In the genomic region with DNA sequence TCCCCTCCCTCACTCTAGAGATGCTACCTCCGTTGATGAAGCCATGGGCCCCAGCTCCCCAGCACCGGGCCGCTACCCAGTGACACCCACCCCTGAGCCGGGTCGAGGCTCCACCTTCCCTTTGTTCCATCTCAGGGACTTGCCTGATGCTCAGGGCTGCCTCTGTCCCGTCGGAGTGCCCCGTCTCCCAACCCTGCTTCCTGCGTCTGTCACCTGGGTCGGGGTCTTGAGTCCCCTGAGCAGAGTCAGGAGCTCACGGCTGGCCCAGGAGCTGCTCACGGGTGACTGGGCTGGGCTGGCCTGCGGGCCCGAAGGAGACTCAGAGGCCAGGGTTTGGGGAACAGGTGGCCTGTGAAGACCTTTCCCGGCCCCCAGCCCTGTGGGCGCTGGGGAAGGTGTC, we compare ENCODE assay signal across 1 cellular context.
TF ChIP-seq lines count a peak whose summit lies in the region.

No MANE protein-coding gene starts in this region.

TF ChIP-seq in H1, 55 proteins besides CTCF, POLR2A, EP300 and RAD21:
- TF ChIP-seq SP2 (IDR thresholded peaks at IDR 0.05; ENCODE audit: low read length) (no peak), PHF8 (conservative IDR thresholded peaks at IDR 0.05; ENCODE audit: low read depth, low read length) (no peak), CBX5 (IDR thresholded peaks at IDR 0.05; ENCODE audit: low read depth, low read length) (no peak), TAF1 (IDR thresholded peaks at IDR 0.05; ENCODE audit: low read depth, low read length) (no peak), KDM4A (IDR thresholded peaks at IDR 0.05; ENCODE audit: low read depth, low read length, severe bottlenecking) (no peak), SIRT6 (IDR thresholded peaks at IDR 0.05; ENCODE audit: low read length) (no peak), EGR1 (IDR thresholded peaks at IDR 0.05; ENCODE audit: borderline replicate concordance, low read depth, low read length) (no peak), SAP30 (IDR thresholded peaks at IDR 0.05; ENCODE audit: insufficient read depth, insufficient replicate concordance, low read length) (no peak), RNF2 (IDR thresholded peaks at IDR 0.05; ENCODE audit: borderline replicate concordance, low read depth, low read length, missing control alignments, poor library complexity, severe bottlenecking) (no peak), GTF2F1 (IDR thresholded peaks at IDR 0.05; ENCODE audit: borderline replicate concordance, low read depth, low read length) (no peak), MAFK (IDR thresholded peaks at IDR 0.05; ENCODE audit: low read depth, low read length) (no peak), SP4 (IDR thresholded peaks at IDR 0.05; ENCODE audit: low read length) (no peak), BACH1 (IDR thresholded peaks at IDR 0.05; ENCODE audit: low read length) (no peak), TAF7 (optimal IDR thresholded peaks at IDR 0.05; ENCODE audit: borderline replicate concordance, low read depth, low read length) (no peak), CTBP2 (IDR thresholded peaks at IDR 0.05; ENCODE audit: borderline replicate concordance, insufficient read depth, insufficient read length, low read length) (no peak), ZNF274 (IDR thresholded peaks at IDR 0.05; ENCODE audit: borderline replicate concordance, extremely low read depth, low read length) (no peak), EZH2 (IDR thresholded peaks at IDR 0.05; ENCODE audit: low read depth, low read length, severe bottlenecking) (no peak), JUN (IDR thresholded peaks at IDR 0.05; ENCODE audit: low read depth, low read length) (no peak)
TF ChIP-seq in H1: peak in this region for 0.
